In the genomic region with DNA sequence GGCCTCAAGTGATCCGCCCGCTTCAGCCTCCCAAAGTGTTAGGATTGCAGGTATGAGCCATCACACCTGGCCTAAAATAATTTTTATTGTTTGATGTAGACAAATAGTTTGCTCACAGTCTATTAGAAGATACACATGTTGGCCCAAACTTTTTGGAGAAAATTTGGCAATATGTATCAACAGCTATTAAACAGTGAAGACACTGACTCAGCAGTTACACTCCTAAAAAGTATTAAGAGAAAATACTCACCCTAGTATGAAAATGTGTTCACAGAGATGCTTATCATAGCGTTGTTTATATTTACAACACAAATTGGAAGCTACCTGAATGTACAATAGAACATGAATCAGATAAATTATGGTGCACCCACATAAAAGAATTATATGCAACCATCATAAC, we compare ENCODE assay signal across 18 cellular contexts.
"Had no signal": no experiment of that assay in that cellular context is flagged by ENCODE, and none has a peak within 500 bp of the region (broad histone marks: within the 10 kb centered on the region; RNA-seq: fewer than 3 reads in every experiment).

No MANE protein-coding gene starts in this region.

- DNase-seq: activated CD4-positive, alpha-beta T cell treated with anti-CD3 and anti-CD28 coated beads, Interleukin-2, amount 10 ng/mL, durations not matched to agents 7 days and 5 days; activated CD4-positive, CD25-positive, alpha-beta regulatory T cell treated with anti-CD3 and anti-CD28 coated beads, Interleukin-2, amount 50 U/mL, for 72 hours; activated CD8-positive, alpha-beta memory T cell treated with anti-CD3 and anti-CD28 coated beads, Interleukin-2, amount 10 ng/mL, durations not matched to agents 7 days and 5 days; activated CD8-positive, alpha-beta T cell treated with anti-CD3 and anti-CD28 coated beads for 36 hours; activated gamma-delta T cell; activated T-cell treated with anti-CD3 and anti-CD28 coated beads for 4 hours; amniotic stem cell; cerebellar nuclear complex; cortex of kidney; hypothalamus; left ventricle myocardium superior; stimulated activated CD4-positive, alpha-beta T cell treated with anti-CD3 and anti-CD28 coated beads, Interleukin-12 subunit alpha, Interleukin-12 subunit beta, amount 100 ng/mL, for 4 hours; substantia nigra; tibial artery; WERI-Rb-1 had no signal

- H3K4me3 ChIP-seq: prostate gland, tibial artery had no signal

- H3K9me3 ChIP-seq: prostate gland had no signal

- ATAC-seq: activated CD8-positive, alpha-beta memory T cell treated with anti-CD3 and anti-CD28 coated beads, Interleukin-2, amount 10 ng/mL, durations not matched to agents 7 days and 5 days; activated CD8-positive, alpha-beta T cell treated with anti-CD3 and anti-CD28 coated beads for 36 hours; left ventricle myocardium superior; natural killer cell treated with Interleukin-12 subunit alpha and Interleukin-12 subunit beta and Interleukin-15 and Interleukin-18, amount 100 ng/mL, for 72 hours had no signal

- H3K36me3 ChIP-seq: prostate gland, tibial artery, WERI-Rb-1 had no signal

- H3K27ac ChIP-seq: prostate gland, tibial artery, WERI-Rb-1 had no signal

- FAIRE-seq: frontal cortex had no signal

- H3K27me3 ChIP-seq: tibial artery had no signal
